Comparison of ENCODE assay signal across 8 cellular contexts in the genomic region with DNA sequence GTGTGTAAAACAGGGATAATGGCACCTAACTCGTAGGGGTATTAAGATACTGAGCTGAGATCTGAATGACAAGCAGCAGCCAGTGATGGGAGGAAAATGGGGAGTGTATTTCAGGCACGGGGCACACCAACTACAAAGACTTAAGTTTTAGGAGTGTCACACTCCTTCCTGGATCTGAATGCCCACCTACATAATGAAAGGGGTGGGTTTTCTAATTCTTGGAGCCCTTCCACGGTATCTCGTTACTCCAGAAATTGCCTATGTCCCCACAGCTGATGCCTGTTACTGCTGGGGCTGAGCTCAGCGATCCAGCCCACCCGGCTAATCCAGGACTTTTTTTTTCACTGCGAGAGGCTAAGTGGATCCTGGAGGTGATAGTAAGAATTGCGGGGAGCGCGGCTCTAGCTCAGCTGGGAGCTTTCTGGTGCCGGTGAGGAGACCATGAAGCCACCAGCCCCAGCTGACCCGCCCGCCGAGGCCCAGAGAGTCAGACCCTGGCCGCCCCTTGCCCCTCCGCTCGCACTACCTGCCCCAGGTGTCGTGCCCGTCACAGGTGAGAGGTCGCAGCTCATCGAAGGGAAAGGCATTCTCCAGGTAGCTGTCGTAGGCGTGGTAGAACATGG. TPM values are rescaled to one million over a fixed set of nuclear protein-coding genes. Genes with fewer than 3 reads are reported as not detected.
DNase-seq lines count a peak whose midpoint lies in the region; ATAC-seq, FAIRE-seq and TF ChIP-seq lines count a peak whose summit lies in the region.

No MANE protein-coding gene starts in this region.

- peaks cover 17% of the 10 kb centered on the region for H3K36me3 ChIP-seq in HUES64 (ENCODE audit: insufficient read depth, low read length)

- H3K27ac ChIP-seq in HUES64 (ENCODE audit: low read depth, low read length) = peak overlapping the region; percentile 73; the same call in 1 of the 2 replicates

- no peak for DNase-seq in activated CD4-positive, CD25-positive, alpha-beta regulatory T cell treated with anti-CD3 and anti-CD28 coated beads, Interleukin-2, amount 50 U/mL, for 72 hours
- peak; percentile 35 for DNase-seq in activated CD4-positive, alpha-beta T cell treated with anti-CD3 and anti-CD28 coated beads for 48 hours
- DNase-seq in fibroblast of pulmonary artery (ENCODE audit: low read depth) (no peak), omental fat pad (ENCODE audit: low spot score) (no peak), GM19239 (ENCODE audit: insufficient read length, low spot score) (no peak), DMS114 treated with DMSO at 0.1 percent for 48 hours (lab: John Stamatoyannopoulos, UW; ENCODE audit: unreplicated experiment) (no peak)

- no peak for FAIRE-seq in GM19239 (lab: Jason Lieb, UNC)

- peak overlapping the region; percentile 87 for H3K4me3 ChIP-seq in HUES64 (ENCODE audit: low read length)
- H3K4me3 ChIP-seq in fibroblast of pulmonary artery (replicated peaks; ENCODE audit: low read depth, low read length) = peak overlapping the region; percentile 92

- WGBS in HUES64 = 4% methylated on average over 23 of the region's 23 CpGs

- H3K27me3 ChIP-seq in HUES64 (ENCODE audit: insufficient read depth, low read length) = no peaks in the 10 kb centered on the region

- H3K9me3 ChIP-seq in HUES64 (ENCODE audit: insufficient read depth, low read depth, low read length) = no peaks in the 10 kb centered on the region

- H3K4me1 ChIP-seq in HUES64 (ENCODE audit: insufficient read depth, low read length) = peaks cover 12% of the 10 kb centered on the region; the same call in 1 of the 2 replicates

- TF ChIP-seq CTCF in fibroblast of pulmonary artery (IDR thresholded peaks at IDR 0.05; ENCODE audit: low read length, missing control alignments) (no peak), omental fat pad (IDR thresholded peaks at IDR 0.05) (no peak)

- H3K9ac ChIP-seq in HUES64 (ENCODE audit: low read depth, low read length) = peak overlapping the region; percentile 65

- ATAC-seq in activated CD4-positive, CD25-positive, alpha-beta regulatory T cell treated with anti-CD3 and anti-CD28 coated beads, Interleukin-2, amount 50 U/mL, for 24 hours = peak; percentile 1 to 12
- peak; percentile 6 for ATAC-seq in omental fat pad (ENCODE audit: low FRiP score)

RNA-seq across cellular contexts. Expression of a gene that starts 0.7 kb away (rescaled TPM):
- polyA plus RNA-seq in HUES64 (2013, experiment 1 of 2) = 9.8 TPM
- polyA plus RNA-seq in HUES64 (2013, experiment 2 of 2) = 11.1 TPM
- total RNA-seq in omental fat pad = 10 to 100 TPM; 21.1 to 37.4 (median 26.8) TPM

RNA-seq across cellular contexts. Expression of a gene that starts 25.5 kb away (rescaled TPM):
- 8.4 TPM for polyA plus RNA-seq in HUES64 (2013, experiment 1 of 2)
- 11.6 TPM for polyA plus RNA-seq in HUES64 (2013, experiment 2 of 2)
- 100 to 1,000 TPM; 124 to 266 (median 151) TPM for total RNA-seq in omental fat pad

RNA-seq across cellular contexts. Expression of a gene that starts 53.8 kb away (rescaled TPM):
- polyA plus RNA-seq in HUES64 (2013, experiment 1 of 2) = 54.4 TPM
- 56.4 TPM for polyA plus RNA-seq in HUES64 (2013, experiment 2 of 2)
- total RNA-seq in omental fat pad = 10 to 100 TPM; 59.3 to 87.0 (median 70.1) TPM
